In the genomic region with DNA sequence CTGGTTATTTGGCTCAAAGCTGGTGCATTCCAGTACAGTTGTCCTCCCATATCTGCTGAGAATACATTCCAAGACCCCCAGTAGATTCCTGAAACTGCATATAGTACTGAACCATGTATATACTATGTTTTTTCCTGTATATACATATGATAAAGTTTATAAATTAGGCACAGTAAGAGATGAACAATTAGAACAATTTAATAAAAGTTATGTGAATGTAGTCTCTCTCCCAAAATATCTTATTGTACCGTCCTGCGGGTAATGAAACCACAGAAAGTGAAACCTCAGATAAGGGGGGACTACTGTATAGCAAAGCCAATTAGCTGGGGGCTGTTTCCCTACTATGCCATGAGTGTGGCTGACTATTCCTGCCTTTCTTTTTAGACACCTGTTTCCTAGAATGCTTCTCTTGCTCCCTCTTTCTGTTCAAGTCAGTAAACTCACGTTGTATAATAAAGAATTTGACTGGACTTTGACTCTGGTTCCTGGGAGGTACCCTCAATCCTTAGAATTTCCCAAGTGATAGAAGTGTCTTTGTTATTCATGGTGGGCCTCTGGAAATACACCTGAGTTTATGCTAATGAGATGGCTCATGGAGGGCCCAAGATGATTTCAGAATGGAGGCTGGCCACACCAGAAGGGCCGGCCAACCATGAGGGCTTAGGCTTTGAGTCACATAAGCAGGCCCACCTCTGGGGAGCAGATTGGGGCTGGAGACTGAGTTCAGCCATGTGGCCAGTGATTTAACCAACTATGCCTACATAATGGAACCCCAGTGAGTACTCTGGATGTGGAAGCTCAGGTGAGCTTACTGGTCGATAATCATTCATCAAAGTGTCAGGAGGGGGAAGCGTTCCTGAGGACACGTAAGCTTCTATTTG, we compare ENCODE assay signal across 8 cellular contexts. TPM values are rescaled to one million over a fixed set of nuclear protein-coding genes. Genes with fewer than 3 reads are reported as not detected.
DNase-seq lines count a peak whose midpoint lies in the region; ATAC-seq, FAIRE-seq and TF ChIP-seq lines count a peak whose summit lies in the region.

No MANE protein-coding gene starts in this region.

- DNase-seq in OCI-LY7 (ENCODE audit: low spot score) (no peak), endothelial cell (ENCODE audit: low spot score) (no peak), progenitor cell of endocrine pancreas (ENCODE audit: low spot score, unreplicated experiment) (no peak), GDM1 (lab: John Stamatoyannopoulos, UW) (no peak), NOMO-1 (lab: John Stamatoyannopoulos, UW; ENCODE audit: unreplicated experiment in 2 of 2) (no peak), HTR-8/SVneo (ENCODE audit: insufficient read length, low spot score) (no peak)

- H3K27me3 Mint-ChIP-seq in endothelial cell (ENCODE audit: unreplicated experiment) (peaks cover 3% of the 10 kb centered on the region), progenitor cell of endocrine pancreas (no peaks in the 10 kb centered on the region)

- peaks cover 27% of the 10 kb centered on the region for H3K4me1 ChIP-seq in OCI-LY7 (ENCODE audit: insufficient read depth, low read length, poor library complexity, severe bottlenecking)

- peak overlapping the region; percentile 48 for H3K27ac ChIP-seq in OCI-LY7 (ENCODE audit: low read depth, low read length, poor library complexity, severe bottlenecking)

- FAIRE-seq in HTR-8/SVneo (lab: Jason Lieb, UNC) = no peak

- H4K20me1 ChIP-seq in OCI-LY7 (ENCODE audit: insufficient read depth, low read length) = no peaks in the 10 kb centered on the region

- POLR2A ChIA-PET in OCI-LY7 (lab: Charles Lee) = interaction anchor here (0.8 to 2.2 kb wide), 7 partner anchors 9 to 368 kb away, joined by 3 to 22 read pairs (median 4); partner anchors contain the start of gene EEF1E1

- H3K36me3 Mint-ChIP-seq in endothelial cell (ENCODE audit: low read depth, unreplicated experiment) (no peaks in the 10 kb centered on the region), progenitor cell of endocrine pancreas (ENCODE audit: insufficient read depth) (peaks cover 2% of the 10 kb centered on the region)

- H3K27ac Mint-ChIP-seq in endothelial cell (ENCODE audit: unreplicated experiment) = peak overlapping the region; percentile 72
- peak overlapping the region; percentile 90 for H3K27ac Mint-ChIP-seq in progenitor cell of endocrine pancreas

- H3K4me3 ChIP-seq in OCI-LY7 (ENCODE audit: low read depth, low read length, poor library complexity, severe bottlenecking) = peak overlapping the region; percentile 94

- CTCF ChIA-PET in OCI-LY7 (lab: Charles Lee; ENCODE audit: unreplicated experiment) = no interaction called here

- no peaks in the 10 kb centered on the region; the same call in 1 of the 2 replicates for H3K9me2 ChIP-seq in OCI-LY7 (ENCODE audit: insufficient read depth, low read length)

- intact Hi-C loops in OCI-LY7 (cut with micrococcal nuclease; ENCODE audit: unreplicated experiment) = loop anchor here (1.0 to 5.0 kb wide), 4 partner anchors 37 to 678 kb away; partner anchors contain the start of genes CAGE1, EEF1E1 and RIOK1

- TF ChIP-seq CTCF in OCI-LY7 (conservative IDR thresholded peaks at IDR 0.05; ENCODE audit: low read length) (no peak), endothelial cell (IDR thresholded peaks at IDR 0.05; ENCODE audit: unreplicated experiment) (no peak), progenitor cell of endocrine pancreas (IDR thresholded peaks at IDR 0.05; ENCODE audit: unreplicated experiment) (no peak)

- H3K4me1 Mint-ChIP-seq in endothelial cell (ENCODE audit: unreplicated experiment) (peaks cover 8% of the 10 kb centered on the region), progenitor cell of endocrine pancreas (ENCODE audit: low read depth) (peaks cover 13% of the 10 kb centered on the region)

- TSS peak; percentile 92 for BruUV-seq in OCI-LY7 (replicated peaks; lab: Mats Ljungman, UMichigan)

- H3K9me3 Mint-ChIP-seq in endothelial cell (ENCODE audit: unreplicated experiment) (no peaks in the 10 kb centered on the region), progenitor cell of endocrine pancreas (ENCODE audit: low read depth) (no peaks in the 10 kb centered on the region)

- H3K4me2 ChIP-seq in OCI-LY7 (ENCODE audit: low read length) = peak overlapping the region; percentile 86

- H2AFZ ChIP-seq in OCI-LY7 (ENCODE audit: low read length) = peak overlapping the region; percentile 85

- H3K79me2 ChIP-seq in OCI-LY7 (ENCODE audit: insufficient read depth, low read depth, low read length) = peaks cover 17% of the 10 kb centered on the region; the same call in 1 of the 2 replicates

- H3K4me3 Mint-ChIP-seq in endothelial cell (ENCODE audit: unreplicated experiment) (peak overlapping the region; percentile 96), progenitor cell of endocrine pancreas (ENCODE audit: low read depth) (peak overlapping the region; percentile 95)

- H3K36me3 ChIP-seq in OCI-LY7 (ENCODE audit: insufficient read depth, low read length) = peaks cover 22% of the 10 kb centered on the region

- H3K9me3 ChIP-seq in OCI-LY7 (ENCODE audit: low read length) = no peaks in the 10 kb centered on the region

- peak; percentile 1 for ATAC-seq in GM18870 (IDR thresholded peaks at IDR 0.05; ENCODE audit: unreplicated experiment)
- ATAC-seq in GM18498 (IDR thresholded peaks at IDR 0.05; ENCODE audit: unreplicated experiment) = no peak

RNA-seq across cellular contexts. Expression of gene BLOC1S5, which starts 0.7 kb away (rescaled TPM):
- total RNA-seq in OCI-LY7 (2014; rRNA removed; shearing (Covaris generic)) = 22.6 and 30.0 TPM in 2 replicates
- total RNA-seq in OCI-LY7 (2022) = 25.7 and 30.7 TPM in 2 replicates
- total RNA-seq in endothelial cell (ENCODE audit: unreplicated experiment) = 13.2 TPM
- total RNA-seq in progenitor cell of endocrine pancreas = 24.4 and 26.4 TPM in 2 replicates

RNA-seq across cellular contexts. Expression of gene EEF1E1, which starts 37.5 kb away (rescaled TPM):
- 54.6 and 70.9 TPM in 2 replicates for total RNA-seq in OCI-LY7 (2014; rRNA removed; shearing (Covaris generic))
- total RNA-seq in OCI-LY7 (2022) (68.0 and 70.5 TPM in 2 replicates), endothelial cell (ENCODE audit: unreplicated experiment) (14.0 TPM), progenitor cell of endocrine pancreas (35.8 and 43.3 TPM in 2 replicates)
